8 cellular contexts compared by ENCODE assay signal in the genomic region with DNA sequence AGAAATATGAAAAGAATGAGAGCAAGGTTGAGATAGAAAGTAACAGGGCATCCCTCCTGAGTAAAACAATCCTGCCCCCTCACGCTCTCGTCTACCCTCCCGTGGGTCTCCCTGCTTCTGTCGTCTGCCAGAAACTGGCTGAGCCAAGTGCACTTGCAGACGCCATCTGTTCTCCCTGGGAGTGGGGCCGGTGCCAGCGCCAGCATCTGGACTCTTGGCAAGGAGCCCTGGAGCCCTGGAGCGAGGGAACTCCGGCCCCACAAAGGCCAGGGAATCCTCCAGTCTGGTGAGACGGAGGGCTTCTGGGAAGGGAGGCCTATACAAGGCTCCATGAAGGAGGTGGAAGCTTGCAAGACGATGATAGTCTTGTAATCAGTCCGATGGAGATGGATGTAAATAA. TPM values are rescaled to one million over a fixed set of nuclear protein-coding genes. Genes with fewer than 3 reads are reported as not detected.
DNase-seq lines count a peak whose midpoint lies in the region; TF ChIP-seq lines count a peak whose summit lies in the region.

No MANE protein-coding gene starts in this region.

- H4K91ac ChIP-seq in trophoblast cell (ENCODE audit: low read depth, low read length), result no peak overlapping the region

- no peak overlapping the region for H3K9ac ChIP-seq in trophoblast cell (ENCODE audit: low read length)

- H3K27ac ChIP-seq in epithelial cell of prostate (peak overlapping the region; percentile 3), trophoblast cell (ENCODE audit: low read depth, low read length) (no peak overlapping the region)

- no peak overlapping the region for H3K14ac ChIP-seq in trophoblast cell (ENCODE audit: low read length)

- CTCF ChIA-PET in Calu3 (lab: Charles Lee), result no interaction called here

- BruUV-seq in Calu3 (replicated peaks; lab: Mats Ljungman, UMichigan), result no TSS peak

- no peak overlapping the region for H3K18ac ChIP-seq in trophoblast cell (ENCODE audit: low read length)

- H3K79me2 ChIP-seq in trophoblast cell (ENCODE audit: control insufficient read depth, insufficient read depth, low read length, poor library complexity), result no peaks in the 10 kb centered on the region

- peaks cover 16% of the 10 kb centered on the region for H3K36me3 Mint-ChIP-seq in Calu3 (ENCODE audit: insufficient read depth, unreplicated experiment)

- no peak overlapping the region for H3K4me2 ChIP-seq in trophoblast cell (ENCODE audit: low read length)

- no peak overlapping the region for H3K4ac ChIP-seq in trophoblast cell (ENCODE audit: low read depth, low read length)

- no CpG with 5 or more reads among the region's 12 CpGs for WGBS in trophoblast cell (ENCODE audit: extremely low coverage, insufficient coverage, insufficient read length)

- no peaks in the 10 kb centered on the region for H3K9me3 Mint-ChIP-seq in Calu3 (ENCODE audit: low read depth, unreplicated experiment)

- no peaks in the 10 kb centered on the region for H3K27me3 ChIP-seq in trophoblast cell (ENCODE audit: insufficient read depth, low read length)

- no peak overlapping the region for H2AK5ac ChIP-seq in trophoblast cell (ENCODE audit: low read length)

- H4K12ac ChIP-seq in trophoblast cell (ENCODE audit: low read depth, low read length), result no peak overlapping the region

- H2BK5ac ChIP-seq in trophoblast cell (ENCODE audit: low read depth, low read length, poor library complexity), result no peak overlapping the region

- H3K27me3 Mint-ChIP-seq in Calu3 (ENCODE audit: unreplicated experiment), result no peaks in the 10 kb centered on the region

- peaks cover 3% of the 10 kb centered on the region for H3K79me1 ChIP-seq in trophoblast cell (ENCODE audit: low read length)

- no peaks in the 10 kb centered on the region for H3K4me1 ChIP-seq in trophoblast cell (ENCODE audit: control insufficient read depth in 1 of 2, insufficient read depth in 2 of 2, low read length in 2 of 2)

- H3K27ac Mint-ChIP-seq in Calu3 (ENCODE audit: unreplicated experiment), result no peak overlapping the region

- peaks cover 0 to 2% of the 10 kb centered on the region in 2 experiments for H3K36me3 ChIP-seq in trophoblast cell (ENCODE audit: control insufficient read depth in 1 of 2, insufficient read depth in 2 of 2, low read length in 2 of 2)

- DNase-seq in DMS79 (lab: John Stamatoyannopoulos, UW) (peak; percentile 92), NCI-H524 (lab: John Stamatoyannopoulos, UW) (peak; percentile 98 to 99), epithelial cell of prostate (ENCODE audit: low read depth, low spot score) (no peak), trophoblast cell (peak; percentile 60 to 72), GM10266 (ENCODE audit: extremely low spot score) (no peak), COLO668 (lab: John Stamatoyannopoulos, UW; ENCODE audit: unreplicated experiment) (no peak), Calu3 (no peak)
- DNase-seq in activated naive CD4-positive, alpha-beta T cell (lab: John Stamatoyannopoulos, UW), result no peak

- no peak overlapping the region for H3K23ac ChIP-seq in trophoblast cell (ENCODE audit: low read length)

- H3K4me3 ChIP-seq in trophoblast cell (ENCODE audit: low read depth, low read length), result no peak overlapping the region

- no peak overlapping the region for H3K4me3 Mint-ChIP-seq in Calu3 (ENCODE audit: low read depth, unreplicated experiment)

- H4K8ac ChIP-seq in trophoblast cell (ENCODE audit: low read depth, low read length), result no peak overlapping the region

- H3K9me3 ChIP-seq in trophoblast cell (ENCODE audit: insufficient read depth, low read depth, low read length), result peaks cover 3% of the 10 kb centered on the region

- H2BK12ac ChIP-seq in trophoblast cell (ENCODE audit: low read length), result no peak overlapping the region

- TF ChIP-seq CTCF in GM10266 (IDR thresholded peaks at IDR 0.05; ENCODE audit: control insufficient read depth, insufficient read depth, low read depth, missing control alignments) (no peak), Calu3 (IDR thresholded peaks at IDR 0.05; ENCODE audit: unreplicated experiment) (no peak)

- no peak overlapping the region for H2AFZ ChIP-seq in trophoblast cell (ENCODE audit: insufficient read depth, low read length, poor library complexity)

- H2BK120ac ChIP-seq in trophoblast cell (ENCODE audit: insufficient read depth, low read length, poor library complexity), result no peak overlapping the region

- H3K4me1 Mint-ChIP-seq in Calu3 (ENCODE audit: low read depth, unreplicated experiment), result peaks cover 22% of the 10 kb centered on the region

- intact Hi-C loops in Calu3 (cut with micrococcal nuclease; ENCODE audit: unreplicated experiment), result no loop called here

RNA-seq across cellular contexts. Expression of a gene that starts 2.3 kb away (rescaled TPM):
- 2.8 and 3.3 TPM in 2 replicates for polyA plus RNA-seq in trophoblast cell (2013)
- 3.9 and 5.0 TPM in 2 replicates for total RNA-seq in Calu3 (2022)

RNA-seq across cellular contexts. Expression of a gene that starts 10.0 kb away (rescaled TPM):
- 3.2 TPM in 2 replicates for polyA plus RNA-seq in trophoblast cell (2013)
- 6.4 and 8.5 TPM in 2 replicates for total RNA-seq in Calu3 (2022)

RNA-seq across cellular contexts. Expression of a gene that starts 20.3 kb away (rescaled TPM):
- 140 and 142 TPM in 2 replicates for polyA plus RNA-seq in trophoblast cell (2013)
- total RNA-seq in Calu3 (2022), result 39.2 and 42.0 TPM in 2 replicates

RNA-seq across cellular contexts. Expression of a gene that starts 23.2 kb away (rescaled TPM):
- polyA plus RNA-seq in trophoblast cell (2013), result 8.1 and 8.4 TPM in 2 replicates
- 44.7 and 49.5 TPM in 2 replicates for total RNA-seq in Calu3 (2022)

RNA-seq across cellular contexts. Expression of a gene that starts 23.6 kb away (rescaled TPM):
- 26.2 and 26.4 TPM in 2 replicates for polyA plus RNA-seq in trophoblast cell (2013)
- 19.8 and 25.2 TPM in 2 replicates for total RNA-seq in Calu3 (2022)

Comparison
In these comparisons a context has a peak if more than half of its experiments do, and no peak if none do; other contexts are left out.
1. DNase-seq: peak in DMS79 (single experiment), NCI-H524 (2 of 2) and trophoblast cell (2 of 2); none in epithelial cell of prostate (single experiment), GM10266 (single experiment), COLO668 (single experiment), Calu3 (single experiment) and activated naive CD4-positive, alpha-beta T cell (0 of 4).